8 cellular contexts compared by ENCODE assay signal in genomic region chr9:134375430-134376385, GRCh38. TPM values are rescaled to one million over a fixed set of nuclear protein-coding genes. Genes with fewer than 3 reads are reported as not detected.
DNase-seq lines count a peak whose midpoint lies in the region; ATAC-seq and TF ChIP-seq lines count a peak whose summit lies in the region.

No MANE protein-coding gene starts in this region.

- no peak overlapping the region for H3K4me3 ChIP-seq in A673 (ENCODE audit: low read depth, low read length, poor library complexity, severe bottlenecking)
- H3K4me3 ChIP-seq in SK-N-MC, result peak overlapping the region; percentile 60

- H3K9me3 Mint-ChIP-seq in nephron progenitor cell, result no peaks in the 10 kb centered on the region
- H3K9me3 Mint-ChIP-seq in stimulated activated naive CD8-positive, alpha-beta T cell treated with anti-CD3 and anti-CD28 coated beads, Interleukin-15, amount 100 ng/mL, for 72 hours, result no peaks in the 10 kb centered on the region

- H3K27ac Mint-ChIP-seq in nephron progenitor cell, result peak overlapping the region; percentile 95
- H3K27ac Mint-ChIP-seq in stimulated activated naive CD8-positive, alpha-beta T cell treated with anti-CD3 and anti-CD28 coated beads, Interleukin-15, amount 100 ng/mL, for 72 hours, result peak overlapping the region in 1 of 2 donors; percentile 46

- H3K27ac ChIP-seq in A673 (ENCODE audit: low read depth, low read length, poor library complexity, severe bottlenecking) (peak overlapping the region; percentile 75), SK-N-MC (peak overlapping the region; percentile 96)

- H3K36me3 ChIP-seq in A673 (ENCODE audit: insufficient read depth, low read length, poor library complexity, severe bottlenecking) (no peaks in the 10 kb centered on the region), SK-N-MC (ENCODE audit: insufficient read depth, low read length) (no peaks in the 10 kb centered on the region)

- BruUV-seq in A673 (replicated peaks; lab: Mats Ljungman, UMichigan), result no TSS peak

- H3K9ac ChIP-seq in SK-N-MC (ENCODE audit: insufficient read length), result peak overlapping the region; percentile 60

- no peak for ATAC-seq in stimulated activated naive CD8-positive, alpha-beta T cell treated with anti-CD3 and anti-CD28 coated beads, Interleukin-15, amount 100 ng/mL, for 72 hours

- H3K9me3 ChIP-seq in A673 (ENCODE audit: low read depth, low read length, poor library complexity, severe bottlenecking), result no peaks in the 10 kb centered on the region
- H3K9me3 ChIP-seq in SK-N-MC (ENCODE audit: low read depth, low read length), result no peaks in the 10 kb centered on the region

- intact Hi-C loops in A673 (cut with micrococcal nuclease; ENCODE audit: unreplicated experiment), result no loop called here

- H3K27me3 ChIP-seq in A673 (replicated peaks; ENCODE audit: insufficient read depth, low read depth, low read length, poor library complexity), result no peaks in the 10 kb centered on the region

- TF ChIP-seq CTCF in A673 (conservative IDR thresholded peaks at IDR 0.05; ENCODE audit: low read depth, low read length) (no peak), nephron progenitor cell (IDR thresholded peaks at IDR 0.05) (no peak)

- in situ Hi-C loops in G401 (cut with HindIII; ENCODE audit: low sequenced_read_pairs), result no loop called here

- CTCF ChIA-PET in A673 (lab: Charles Lee), result no interaction called here

- DNase-seq in A673 (ENCODE audit: low spot score), result peak; percentile 24
- no peak for DNase-seq in SK-N-MC (ENCODE audit: low read depth, low spot score)
- peak; percentile 20 for DNase-seq in fibroblast of peridontal ligament (ENCODE audit: extremely low read depth)
- DNase-seq in nephron progenitor cell, result peak; percentile 48
- no peak for DNase-seq in G401 (ENCODE audit: low spot score)
- DNase-seq in SK-N-DZ (ENCODE audit: low spot score), result no peak
- DNase-seq in stimulated activated naive CD8-positive, alpha-beta T cell treated with anti-CD3 and anti-CD28 coated beads, Interleukin-15, amount 100 ng/mL, for 72 hours, result no peak
- no peak for DNase-seq in NCI-H1105 (lab: John Stamatoyannopoulos, UW)

- H3K36me3 Mint-ChIP-seq in nephron progenitor cell (ENCODE audit: low read depth), result no peaks in the 10 kb centered on the region

- POLR2A ChIA-PET in A673 (lab: Charles Lee; ENCODE audit: low non-redundant PET), result no interaction called here

- H3K4me3 Mint-ChIP-seq in nephron progenitor cell, result no peak overlapping the region
- H3K4me3 Mint-ChIP-seq in stimulated activated naive CD8-positive, alpha-beta T cell treated with anti-CD3 and anti-CD28 coated beads, Interleukin-15, amount 100 ng/mL, for 72 hours, result no peak overlapping the region

- H3K4me1 ChIP-seq in A673 (ENCODE audit: insufficient read depth, low read length, poor library complexity, severe bottlenecking), result peaks cover 63% of the 10 kb centered on the region

- H3K4me1 Mint-ChIP-seq in nephron progenitor cell, result peaks cover 43% of the 10 kb centered on the region
- peaks cover 11% of the 10 kb centered on the region for H3K4me1 Mint-ChIP-seq in stimulated activated naive CD8-positive, alpha-beta T cell treated with anti-CD3 and anti-CD28 coated beads, Interleukin-15, amount 100 ng/mL, for 72 hours

- no peaks in the 10 kb centered on the region for H3K27me3 Mint-ChIP-seq in nephron progenitor cell (ENCODE audit: low read depth, poor library complexity)
- H3K27me3 Mint-ChIP-seq in stimulated activated naive CD8-positive, alpha-beta T cell treated with anti-CD3 and anti-CD28 coated beads, Interleukin-15, amount 100 ng/mL, for 72 hours, result no peaks in the 10 kb centered on the region

RNA-seq across cellular contexts. Expression of gene RXRA, which starts 49.5 kb away (rescaled TPM):
- total RNA-seq in A673 (2021), result 50.7 and 54.1 TPM in 2 replicates
- 18.9 and 25.8 TPM in 2 replicates for total RNA-seq in G401 (2014; rRNA removed; shearing (Covaris generic))
- 4.3 and 5.7 TPM in 2 replicates for polyA plus RNA-seq in SK-N-DZ (2014; cell fraction: cytosol; rRNA removed)
- 3.2 and 3.3 TPM in 2 replicates for polyA plus RNA-seq in SK-N-DZ (2014; cell fraction: nucleus; rRNA removed)

Comparison
In these comparisons a context has a peak if more than half of its experiments do, and no peak if none do; other contexts are left out.
1. DNase-seq: peak in A673 (single experiment), fibroblast of peridontal ligament (single experiment) and nephron progenitor cell (single experiment); none in SK-N-MC (single experiment), G401 (single experiment), SK-N-DZ (single experiment), stimulated activated naive CD8-positive, alpha-beta T cell treated with anti-CD3 and anti-CD28 coated beads, Interleukin-15, amount 100 ng/mL, for 72 hours (0 of 2) and NCI-H1105 (single experiment).